In genomic region chr17:76726231-76726765, GRCh38 we compare ENCODE assay signal across 8 cellular contexts. TPM values are rescaled to one million over a fixed set of nuclear protein-coding genes. Genes with fewer than 3 reads are reported as not detected.
DNase-seq lines count a peak whose midpoint lies in the region; ATAC-seq lines count a peak whose summit lies in the region.

Gene JMJD6 (minus strand): TSS chr17:76726606. CDS start chr17:76726475, 131 bp downstream.

- ATAC-seq in GM19351 (IDR thresholded peaks at IDR 0.05; ENCODE audit: unreplicated experiment) (peak; percentile 62), HG03460 (IDR thresholded peaks at IDR 0.05; ENCODE audit: unreplicated experiment) (peak; percentile 74)

- in situ Hi-C loops in endometrial microvascular endothelial cells (cut with HindIII; ENCODE audit: inconsistent ontology term, low pct_unique_long_range_greater_than_20kb, low sequenced_read_pairs), result no loop called here

- DNase-seq in CMK (ENCODE audit: low read depth), result peak; percentile 91
- DNase-seq in NCI-H524 (lab: John Stamatoyannopoulos, UW), result peak; percentile 99
- peak; percentile 93 to 96 for DNase-seq in activated CD4-positive, alpha-beta T cell treated with anti-CD3 and anti-CD28 coated beads, Interleukin-2, amount 50 U/mL, for 48 hours
- peak; percentile 99 for DNase-seq in mesenteric fat pad (ENCODE audit: low spot score)
- DNase-seq in stimulated activated CD8-positive, alpha-beta memory T cell treated with anti-CD3 and anti-CD28 coated beads, Interleukin-15, amount 100 ng/mL, for 48 hours (ENCODE audit: low read depth in 2 of 2), result peak; percentile 93 to 94

RNA-seq across cellular contexts. Expression of gene JMJD6, which starts in this region (rescaled TPM):
- 31.5 TPM for total RNA-seq in endometrial microvascular endothelial cells (ENCODE audit: inconsistent ontology term)
- total RNA-seq in mesenteric fat pad, result 55.3 TPM

Comparison
In these comparisons a context has a peak if more than half of its experiments do, and no peak if none do; other contexts are left out.
1. Peak in every context shown above with its lines: DNase-seq and ATAC-seq.